ENCODE assay signal across 1 cellular context in the genomic region with DNA sequence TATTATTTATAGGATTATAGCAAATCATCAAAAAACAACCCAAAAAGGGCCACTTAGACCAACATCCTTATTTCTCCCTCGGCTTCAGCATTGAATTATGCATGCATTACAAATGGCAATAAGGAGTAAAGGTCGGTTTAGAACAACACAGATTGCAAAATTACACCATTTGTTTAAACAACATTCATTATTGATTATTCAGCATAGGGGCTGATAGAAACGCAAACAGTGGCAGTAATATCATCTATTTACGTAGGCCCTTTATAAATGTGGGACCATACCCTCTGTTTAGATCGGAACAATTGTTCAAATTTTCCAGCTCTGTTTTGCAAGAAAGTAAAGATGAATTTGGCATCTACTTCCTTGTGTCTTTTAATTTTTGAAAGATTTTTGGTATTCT.
A peak's percentile ranks its signal among the peaks of the same experiment; 100 is the strongest.
TF ChIP-seq lines count a peak whose summit lies in the region.

No MANE protein-coding gene starts in this region.

TF ChIP-seq in HepG2, 621 proteins besides CTCF, POLR2A, EP300 and RAD21 (continued from another document and continues in another):
- TF ChIP-seq, protein P1, sequence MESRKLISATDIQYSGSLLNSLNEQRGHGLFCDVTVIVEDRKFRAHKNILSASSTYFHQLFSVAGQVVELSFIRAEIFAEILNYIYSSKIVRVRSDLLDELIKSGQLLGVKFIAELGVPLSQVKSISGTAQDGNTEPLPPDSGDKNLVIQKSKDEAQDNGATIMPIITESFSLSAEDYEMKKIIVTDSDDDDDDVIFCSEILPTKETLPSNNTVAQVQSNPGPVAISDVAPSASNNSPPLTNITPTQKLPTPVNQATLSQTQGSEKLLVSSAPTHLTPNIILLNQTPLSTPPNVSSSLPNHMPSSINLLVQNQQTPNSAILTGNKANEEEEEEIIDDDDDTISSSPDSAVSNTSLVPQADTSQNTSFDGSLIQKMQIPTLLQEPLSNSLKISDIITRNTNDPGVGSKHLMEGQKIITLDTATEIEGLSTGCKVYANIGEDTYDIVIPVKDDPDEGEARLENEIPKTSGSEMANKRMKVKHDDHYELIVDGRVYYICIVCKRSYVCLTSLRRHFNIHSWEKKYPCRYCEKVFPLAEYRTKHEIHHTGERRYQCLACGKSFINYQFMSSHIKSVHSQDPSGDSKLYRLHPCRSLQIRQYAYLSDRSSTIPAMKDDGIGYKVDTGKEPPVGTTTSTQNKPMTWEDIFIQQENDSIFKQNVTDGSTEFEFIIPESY (CRISPR knock-in tag; IDR thresholded peaks at IDR 0.05): no peak
- TF ChIP-seq, protein P2, sequence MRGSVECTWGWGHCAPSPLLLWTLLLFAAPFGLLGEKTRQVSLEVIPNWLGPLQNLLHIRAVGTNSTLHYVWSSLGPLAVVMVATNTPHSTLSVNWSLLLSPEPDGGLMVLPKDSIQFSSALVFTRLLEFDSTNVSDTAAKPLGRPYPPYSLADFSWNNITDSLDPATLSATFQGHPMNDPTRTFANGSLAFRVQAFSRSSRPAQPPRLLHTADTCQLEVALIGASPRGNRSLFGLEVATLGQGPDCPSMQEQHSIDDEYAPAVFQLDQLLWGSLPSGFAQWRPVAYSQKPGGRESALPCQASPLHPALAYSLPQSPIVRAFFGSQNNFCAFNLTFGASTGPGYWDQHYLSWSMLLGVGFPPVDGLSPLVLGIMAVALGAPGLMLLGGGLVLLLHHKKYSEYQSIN (CRISPR knock-in tag; IDR thresholded peaks at IDR 0.05; ENCODE audit: borderline replicate concordance): no peak
- no peak for TF ChIP-seq ZNF773 (CRISPR knock-in tag; IDR thresholded peaks at IDR 0.05; ENCODE audit: borderline replicate concordance)
- no peak for TF ChIP-seq ZNF567 (CRISPR knock-in tag; IDR thresholded peaks at IDR 0.05; ENCODE audit: borderline replicate concordance)
- TF ChIP-seq, protein P3, sequence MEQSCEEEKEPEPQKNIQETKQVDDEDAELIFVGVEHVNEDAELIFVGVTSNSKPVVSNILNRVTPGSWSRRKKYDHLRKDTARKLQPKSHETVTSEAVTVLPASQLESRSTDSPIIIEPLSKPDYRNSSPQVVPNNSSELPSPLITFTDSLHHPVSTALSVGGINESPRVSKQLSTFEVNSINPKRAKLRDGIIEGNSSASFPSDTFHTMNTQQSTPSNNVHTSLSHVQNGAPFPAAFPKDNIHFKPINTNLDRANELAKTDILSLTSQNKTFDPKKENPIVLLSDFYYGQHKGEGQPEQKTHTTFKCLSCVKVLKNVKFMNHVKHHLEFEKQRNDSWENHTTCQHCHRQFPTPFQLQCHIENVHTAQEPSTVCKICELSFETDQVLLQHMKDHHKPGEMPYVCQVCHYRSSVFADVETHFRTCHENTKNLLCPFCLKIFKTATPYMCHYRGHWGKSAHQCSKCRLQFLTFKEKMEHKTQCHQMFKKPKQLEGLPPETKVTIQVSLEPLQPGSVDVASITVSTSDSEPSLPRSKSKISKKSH (CRISPR knock-in tag; IDR thresholded peaks at IDR 0.05; ENCODE audit: borderline replicate concordance): no peak
- TF ChIP-seq, protein P4, sequence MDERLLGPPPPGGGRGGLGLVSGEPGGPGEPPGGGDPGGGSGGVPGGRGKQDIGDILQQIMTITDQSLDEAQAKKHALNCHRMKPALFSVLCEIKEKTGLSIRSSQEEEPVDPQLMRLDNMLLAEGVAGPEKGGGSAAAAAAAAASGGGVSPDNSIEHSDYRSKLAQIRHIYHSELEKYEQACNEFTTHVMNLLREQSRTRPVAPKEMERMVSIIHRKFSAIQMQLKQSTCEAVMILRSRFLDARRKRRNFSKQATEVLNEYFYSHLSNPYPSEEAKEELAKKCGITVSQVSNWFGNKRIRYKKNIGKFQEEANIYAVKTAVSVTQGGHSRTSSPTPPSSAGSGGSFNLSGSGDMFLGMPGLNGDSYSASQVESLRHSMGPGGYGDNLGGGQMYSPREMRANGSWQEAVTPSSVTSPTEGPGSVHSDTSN (CRISPR knock-in tag; IDR thresholded peaks at IDR 0.05): no peak
- TF ChIP-seq, protein P5, sequence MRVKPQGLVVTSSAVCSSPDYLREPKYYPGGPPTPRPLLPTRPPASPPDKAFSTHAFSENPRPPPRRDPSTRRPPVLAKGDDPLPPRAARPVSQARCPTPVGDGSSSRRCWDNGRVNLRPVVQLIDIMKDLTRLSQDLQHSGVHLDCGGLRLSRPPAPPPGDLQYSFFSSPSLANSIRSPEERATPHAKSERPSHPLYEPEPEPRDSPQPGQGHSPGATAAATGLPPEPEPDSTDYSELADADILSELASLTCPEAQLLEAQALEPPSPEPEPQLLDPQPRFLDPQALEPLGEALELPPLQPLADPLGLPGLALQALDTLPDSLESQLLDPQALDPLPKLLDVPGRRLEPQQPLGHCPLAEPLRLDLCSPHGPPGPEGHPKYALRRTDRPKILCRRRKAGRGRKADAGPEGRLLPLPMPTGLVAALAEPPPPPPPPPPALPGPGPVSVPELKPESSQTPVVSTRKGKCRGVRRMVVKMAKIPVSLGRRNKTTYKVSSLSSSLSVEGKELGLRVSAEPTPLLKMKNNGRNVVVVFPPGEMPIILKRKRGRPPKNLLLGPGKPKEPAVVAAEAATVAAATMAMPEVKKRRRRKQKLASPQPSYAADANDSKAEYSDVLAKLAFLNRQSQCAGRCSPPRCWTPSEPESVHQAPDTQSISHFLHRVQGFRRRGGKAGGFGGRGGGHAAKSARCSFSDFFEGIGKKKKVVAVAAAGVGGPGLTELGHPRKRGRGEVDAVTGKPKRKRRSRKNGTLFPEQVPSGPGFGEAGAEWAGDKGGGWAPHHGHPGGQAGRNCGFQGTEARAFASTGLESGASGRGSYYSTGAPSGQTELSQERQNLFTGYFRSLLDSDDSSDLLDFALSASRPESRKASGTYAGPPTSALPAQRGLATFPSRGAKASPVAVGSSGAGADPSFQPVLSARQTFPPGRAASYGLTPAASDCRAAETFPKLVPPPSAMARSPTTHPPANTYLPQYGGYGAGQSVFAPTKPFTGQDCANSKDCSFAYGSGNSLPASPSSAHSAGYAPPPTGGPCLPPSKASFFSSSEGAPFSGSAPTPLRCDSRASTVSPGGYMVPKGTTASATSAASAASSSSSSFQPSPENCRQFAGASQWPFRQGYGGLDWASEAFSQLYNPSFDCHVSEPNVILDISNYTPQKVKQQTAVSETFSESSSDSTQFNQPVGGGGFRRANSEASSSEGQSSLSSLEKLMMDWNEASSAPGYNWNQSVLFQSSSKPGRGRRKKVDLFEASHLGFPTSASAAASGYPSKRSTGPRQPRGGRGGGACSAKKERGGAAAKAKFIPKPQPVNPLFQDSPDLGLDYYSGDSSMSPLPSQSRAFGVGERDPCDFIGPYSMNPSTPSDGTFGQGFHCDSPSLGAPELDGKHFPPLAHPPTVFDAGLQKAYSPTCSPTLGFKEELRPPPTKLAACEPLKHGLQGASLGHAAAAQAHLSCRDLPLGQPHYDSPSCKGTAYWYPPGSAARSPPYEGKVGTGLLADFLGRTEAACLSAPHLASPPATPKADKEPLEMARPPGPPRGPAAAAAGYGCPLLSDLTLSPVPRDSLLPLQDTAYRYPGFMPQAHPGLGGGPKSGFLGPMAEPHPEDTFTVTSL (CRISPR knock-in tag; IDR thresholded peaks at IDR 0.05; ENCODE audit: borderline replicate concordance): peak; percentile 93
- peak; percentile 61; the same call in 1 of the 2 replicates for TF ChIP-seq ZFP1 (CRISPR knock-in tag; IDR thresholded peaks at IDR 0.05)
- TF ChIP-seq ZNF550 (CRISPR knock-in tag; IDR thresholded peaks at IDR 0.05; ENCODE audit: borderline replicate concordance): no peak
- TF ChIP-seq SP4 (CRISPR knock-in tag; IDR thresholded peaks at IDR 0.05): no peak
- TF ChIP-seq ZNF256 (CRISPR knock-in tag; conservative IDR thresholded peaks at IDR 0.05): no peak
- TF ChIP-seq PTBP1 (IDR thresholded peaks at IDR 0.05; ENCODE audit: low read depth, low read length, poor library complexity, severe bottlenecking): no peak
- 0 out of 2 replicates have a peak, but pooled peaks have one; percentile 20 for TF ChIP-seq KLF11 (CRISPR knock-in tag; IDR thresholded peaks at IDR 0.05)
- no peak for TF ChIP-seq ZKSCAN1 (IDR thresholded peaks at IDR 0.05; ENCODE audit: low read length)
- TF ChIP-seq ZNF337 (CRISPR knock-in tag; IDR thresholded peaks at IDR 0.05; ENCODE audit: borderline replicate concordance, low read depth): no peak
- TF ChIP-seq, protein P6, sequence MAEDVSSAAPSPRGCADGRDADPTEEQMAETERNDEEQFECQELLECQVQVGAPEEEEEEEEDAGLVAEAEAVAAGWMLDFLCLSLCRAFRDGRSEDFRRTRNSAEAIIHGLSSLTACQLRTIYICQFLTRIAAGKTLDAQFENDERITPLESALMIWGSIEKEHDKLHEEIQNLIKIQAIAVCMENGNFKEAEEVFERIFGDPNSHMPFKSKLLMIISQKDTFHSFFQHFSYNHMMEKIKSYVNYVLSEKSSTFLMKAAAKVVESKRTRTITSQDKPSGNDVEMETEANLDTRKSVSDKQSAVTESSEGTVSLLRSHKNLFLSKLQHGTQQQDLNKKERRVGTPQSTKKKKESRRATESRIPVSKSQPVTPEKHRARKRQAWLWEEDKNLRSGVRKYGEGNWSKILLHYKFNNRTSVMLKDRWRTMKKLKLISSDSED (CRISPR knock-in tag; IDR thresholded peaks at IDR 0.05): no peak
- peak; percentile 80; the same call in 1 of the 2 replicates for TF ChIP-seq ZNF331 (CRISPR knock-in tag; IDR thresholded peaks at IDR 0.05)
- TF ChIP-seq ZNF563 (CRISPR knock-in tag; IDR thresholded peaks at IDR 0.05): no peak
- TF ChIP-seq, protein P7, sequence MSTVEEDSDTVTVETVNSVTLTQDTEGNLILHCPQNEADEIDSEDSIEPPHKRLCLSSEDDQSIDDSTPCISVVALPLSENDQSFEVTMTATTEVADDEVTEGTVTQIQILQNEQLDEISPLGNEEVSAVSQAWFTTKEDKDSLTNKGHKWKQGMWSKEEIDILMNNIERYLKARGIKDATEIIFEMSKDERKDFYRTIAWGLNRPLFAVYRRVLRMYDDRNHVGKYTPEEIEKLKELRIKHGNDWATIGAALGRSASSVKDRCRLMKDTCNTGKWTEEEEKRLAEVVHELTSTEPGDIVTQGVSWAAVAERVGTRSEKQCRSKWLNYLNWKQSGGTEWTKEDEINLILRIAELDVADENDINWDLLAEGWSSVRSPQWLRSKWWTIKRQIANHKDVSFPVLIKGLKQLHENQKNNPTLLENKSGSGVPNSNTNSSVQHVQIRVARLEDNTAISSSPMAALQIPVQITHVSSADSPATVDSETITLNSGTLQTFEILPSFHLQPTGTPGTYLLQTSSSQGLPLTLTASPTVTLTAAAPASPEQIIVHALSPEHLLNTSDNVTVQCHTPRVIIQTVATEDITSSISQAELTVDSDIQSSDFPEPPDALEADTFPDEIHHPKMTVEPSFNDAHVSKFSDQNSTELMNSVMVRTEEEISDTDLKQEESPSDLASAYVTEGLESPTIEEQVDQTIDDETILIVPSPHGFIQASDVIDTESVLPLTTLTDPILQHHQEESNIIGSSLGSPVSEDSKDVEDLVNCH (CRISPR knock-in tag; IDR thresholded peaks at IDR 0.05): no peak
- TF ChIP-seq TAF1 (CRISPR knock-in tag; IDR thresholded peaks at IDR 0.05): no peak
- TF ChIP-seq, protein P8, sequence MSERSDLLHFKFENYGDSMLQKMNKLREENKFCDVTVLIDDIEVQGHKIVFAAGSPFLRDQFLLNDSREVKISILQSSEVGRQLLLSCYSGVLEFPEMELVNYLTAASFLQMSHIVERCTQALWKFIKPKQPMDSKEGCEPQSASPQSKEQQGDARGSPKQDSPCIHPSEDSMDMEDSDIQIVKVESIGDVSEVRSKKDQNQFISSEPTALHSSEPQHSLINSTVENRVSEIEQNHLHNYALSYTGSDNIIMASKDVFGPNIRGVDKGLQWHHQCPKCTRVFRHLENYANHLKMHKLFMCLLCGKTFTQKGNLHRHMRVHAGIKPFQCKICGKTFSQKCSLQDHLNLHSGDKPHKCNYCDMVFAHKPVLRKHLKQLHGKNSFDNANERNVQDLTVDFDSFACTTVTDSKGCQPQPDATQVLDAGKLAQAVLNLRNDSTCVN (CRISPR knock-in tag; IDR thresholded peaks at IDR 0.05; ENCODE audit: borderline replicate concordance): no peak
- TF ChIP-seq, protein P9, sequence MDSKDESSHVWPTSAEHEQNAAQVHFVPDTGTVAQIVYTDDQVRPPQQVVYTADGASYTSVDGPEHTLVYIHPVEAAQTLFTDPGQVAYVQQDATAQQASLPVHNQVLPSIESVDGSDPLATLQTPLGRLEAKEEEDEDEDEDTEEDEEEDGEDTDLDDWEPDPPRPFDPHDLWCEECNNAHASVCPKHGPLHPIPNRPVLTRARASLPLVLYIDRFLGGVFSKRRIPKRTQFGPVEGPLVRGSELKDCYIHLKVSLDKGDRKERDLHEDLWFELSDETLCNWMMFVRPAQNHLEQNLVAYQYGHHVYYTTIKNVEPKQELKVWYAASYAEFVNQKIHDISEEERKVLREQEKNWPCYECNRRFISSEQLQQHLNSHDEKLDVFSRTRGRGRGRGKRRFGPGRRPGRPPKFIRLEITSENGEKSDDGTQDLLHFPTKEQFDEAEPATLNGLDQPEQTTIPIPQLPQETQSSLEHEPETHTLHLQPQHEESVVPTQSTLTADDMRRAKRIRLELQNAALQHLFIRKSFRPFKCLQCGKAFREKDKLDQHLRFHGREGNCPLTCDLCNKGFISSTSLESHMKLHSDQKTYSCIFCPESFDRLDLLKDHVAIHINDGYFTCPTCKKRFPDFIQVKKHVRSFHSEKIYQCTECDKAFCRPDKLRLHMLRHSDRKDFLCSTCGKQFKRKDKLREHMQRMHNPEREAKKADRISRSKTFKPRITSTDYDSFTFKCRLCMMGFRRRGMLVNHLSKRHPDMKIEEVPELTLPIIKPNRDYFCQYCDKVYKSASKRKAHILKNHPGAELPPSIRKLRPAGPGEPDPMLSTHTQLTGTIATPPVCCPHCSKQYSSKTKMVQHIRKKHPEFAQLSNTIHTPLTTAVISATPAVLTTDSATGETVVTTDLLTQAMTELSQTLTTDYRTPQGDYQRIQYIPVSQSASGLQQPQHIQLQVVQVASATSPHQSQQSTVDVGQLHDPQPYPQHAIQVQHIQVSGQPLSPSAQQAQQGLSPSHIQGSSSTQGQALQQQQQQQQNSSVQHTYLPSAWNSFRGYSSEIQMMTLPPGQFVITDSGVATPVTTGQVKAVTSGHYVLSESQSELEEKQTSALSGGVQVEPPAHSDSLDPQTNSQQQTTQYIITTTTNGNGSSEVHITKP (CRISPR knock-in tag; IDR thresholded peaks at IDR 0.05; ENCODE audit: low read depth): no peak
- TF ChIP-seq, protein P10, sequence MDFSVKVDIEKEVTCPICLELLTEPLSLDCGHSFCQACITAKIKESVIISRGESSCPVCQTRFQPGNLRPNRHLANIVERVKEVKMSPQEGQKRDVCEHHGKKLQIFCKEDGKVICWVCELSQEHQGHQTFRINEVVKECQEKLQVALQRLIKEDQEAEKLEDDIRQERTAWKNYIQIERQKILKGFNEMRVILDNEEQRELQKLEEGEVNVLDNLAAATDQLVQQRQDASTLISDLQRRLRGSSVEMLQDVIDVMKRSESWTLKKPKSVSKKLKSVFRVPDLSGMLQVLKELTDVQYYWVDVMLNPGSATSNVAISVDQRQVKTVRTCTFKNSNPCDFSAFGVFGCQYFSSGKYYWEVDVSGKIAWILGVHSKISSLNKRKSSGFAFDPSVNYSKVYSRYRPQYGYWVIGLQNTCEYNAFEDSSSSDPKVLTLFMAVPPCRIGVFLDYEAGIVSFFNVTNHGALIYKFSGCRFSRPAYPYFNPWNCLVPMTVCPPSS (IDR thresholded peaks at IDR 0.05): no peak
- no peak for TF ChIP-seq MZF1 (CRISPR knock-in tag; IDR thresholded peaks at IDR 0.05; ENCODE audit: borderline replicate concordance)
- no peak for TF ChIP-seq ZFP41 (CRISPR knock-in tag; IDR thresholded peaks at IDR 0.05; ENCODE audit: borderline replicate concordance)
- TF ChIP-seq SIX4 (CRISPR knock-in tag; IDR thresholded peaks at IDR 0.05): no peak; the same call in 1 of the 2 replicates
- TF ChIP-seq SALL2 (CRISPR knock-in tag; IDR thresholded peaks at IDR 0.05): no peak
- peak; percentile 90 for TF ChIP-seq RCOR2 (CRISPR knock-in tag; IDR thresholded peaks at IDR 0.05)
- TF ChIP-seq HNRNPL (IDR thresholded peaks at IDR 0.05; ENCODE audit: low read depth, low read length): no peak
